8 cellular contexts compared by ENCODE assay signal in genomic region chrX:24464836-24465523, GRCh38. TPM values are rescaled to one million over a fixed set of nuclear protein-coding genes. Genes with fewer than 3 reads are reported as not detected.
DNase-seq lines count a peak whose midpoint lies in the region; ATAC-seq lines count a peak whose summit lies in the region.

Gene PDK3 (plus strand): TSS chrX:24465286. CDS start chrX:24465456, 170 bp downstream.

- ATAC-seq in GM21367 (IDR thresholded peaks at IDR 0.05; ENCODE audit: unreplicated experiment): peak; percentile 97
- ATAC-seq in effector memory CD8-positive, alpha-beta T cell (replicated peaks): peak; percentile 92

- H3K27ac Mint-ChIP-seq in effector memory CD8-positive, alpha-beta T cell: peak within 1 kb of the TSS; percentile 89 to 96

- peak within 1 kb of the TSS; percentile 80 to 83 for H3K4me3 Mint-ChIP-seq in effector memory CD8-positive, alpha-beta T cell

- H3K9me3 Mint-ChIP-seq in effector memory CD8-positive, alpha-beta T cell: no peaks in the 10 kb centered on the region

- DNase-seq in COLO829 (ENCODE audit: low spot score): peak; percentile 66
- DNase-seq in HT1080 (ENCODE audit: low read depth): peak; percentile 88
- DNase-seq in NOMO-1 (lab: John Stamatoyannopoulos, UW; ENCODE audit: unreplicated experiment in 2 of 2): peak; percentile 73 to 85
- peak; percentile 70 to 74 for DNase-seq in activated CD8-positive, alpha-beta memory T cell treated with anti-CD3 and anti-CD28 coated beads for 4 hours (ENCODE audit: low read depth in 2 of 2)
- DNase-seq in effector memory CD8-positive, alpha-beta T cell: peak; percentile 81 to 84 (median 84)
- peak; percentile 92 for DNase-seq in mesenteric fat pad (ENCODE audit: low spot score)
- DNase-seq in stimulated activated CD8-positive, alpha-beta memory T cell treated with anti-CD3 and anti-CD28 coated beads, Interleukin-15, amount 100 ng/mL, for 1 hour (ENCODE audit: low read depth): peak; percentile 68

- H3K27me3 Mint-ChIP-seq in effector memory CD8-positive, alpha-beta T cell: no peaks in the 10 kb centered on the region

- H3K36me3 Mint-ChIP-seq in effector memory CD8-positive, alpha-beta T cell (ENCODE audit: insufficient read depth): no peaks in the 10 kb centered on the region

- peaks cover 17 to 28% of the 10 kb centered on the region in 2 donors for H3K4me1 Mint-ChIP-seq in effector memory CD8-positive, alpha-beta T cell (ENCODE audit: low read depth in 2 of 2)

RNA-seq across cellular contexts. Expression of gene PDK3, which starts in this region (rescaled TPM):
- total RNA-seq in HT1080 (2014; rRNA removed; shearing (Covaris generic)): 5.8 and 7.8 TPM in 2 replicates
- polyA plus RNA-seq in HT1080 (2015; cell fraction: cytosol; rRNA removed): 10.3 and 11.2 TPM in 2 replicates
- polyA plus RNA-seq in HT1080 (2015; cell fraction: nucleus; rRNA removed): 5.0 and 6.1 TPM in 2 replicates
- 8.5 TPM for total RNA-seq in mesenteric fat pad

Comparison
In these comparisons a context has a peak if more than half of its experiments do, and no peak if none do; other contexts are left out.
1. Peak in every context shown above with its lines: DNase-seq and ATAC-seq.